Comparison of ENCODE assay signal across 1 cellular context in the genomic region with DNA sequence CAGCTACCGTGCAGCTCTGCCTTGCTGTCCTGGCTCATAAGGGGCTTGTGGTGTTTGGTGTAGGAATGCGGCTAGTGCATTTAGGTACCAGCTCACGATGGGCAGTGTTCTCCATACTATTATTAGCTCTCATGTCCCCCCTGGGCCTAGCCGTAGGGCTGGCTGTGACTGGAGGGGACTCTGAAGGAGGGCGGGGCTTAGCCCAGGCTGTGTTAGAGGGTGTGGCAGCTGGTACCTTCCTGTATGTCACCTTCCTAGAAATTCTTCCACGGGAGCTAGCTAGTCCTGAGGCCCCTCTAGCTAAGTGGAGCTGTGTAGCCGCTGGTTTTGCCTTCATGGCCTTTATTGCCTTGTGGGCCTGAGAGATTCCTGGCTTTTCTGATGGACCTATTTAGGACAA.
TF ChIP-seq lines count a peak whose summit lies in the region.

No MANE protein-coding gene starts in this region.

TF ChIP-seq in GM23338, 12 proteins besides CTCF, POLR2A, EP300 and RAD21 (continued from another document):
- TF ChIP-seq, protein P1, sequence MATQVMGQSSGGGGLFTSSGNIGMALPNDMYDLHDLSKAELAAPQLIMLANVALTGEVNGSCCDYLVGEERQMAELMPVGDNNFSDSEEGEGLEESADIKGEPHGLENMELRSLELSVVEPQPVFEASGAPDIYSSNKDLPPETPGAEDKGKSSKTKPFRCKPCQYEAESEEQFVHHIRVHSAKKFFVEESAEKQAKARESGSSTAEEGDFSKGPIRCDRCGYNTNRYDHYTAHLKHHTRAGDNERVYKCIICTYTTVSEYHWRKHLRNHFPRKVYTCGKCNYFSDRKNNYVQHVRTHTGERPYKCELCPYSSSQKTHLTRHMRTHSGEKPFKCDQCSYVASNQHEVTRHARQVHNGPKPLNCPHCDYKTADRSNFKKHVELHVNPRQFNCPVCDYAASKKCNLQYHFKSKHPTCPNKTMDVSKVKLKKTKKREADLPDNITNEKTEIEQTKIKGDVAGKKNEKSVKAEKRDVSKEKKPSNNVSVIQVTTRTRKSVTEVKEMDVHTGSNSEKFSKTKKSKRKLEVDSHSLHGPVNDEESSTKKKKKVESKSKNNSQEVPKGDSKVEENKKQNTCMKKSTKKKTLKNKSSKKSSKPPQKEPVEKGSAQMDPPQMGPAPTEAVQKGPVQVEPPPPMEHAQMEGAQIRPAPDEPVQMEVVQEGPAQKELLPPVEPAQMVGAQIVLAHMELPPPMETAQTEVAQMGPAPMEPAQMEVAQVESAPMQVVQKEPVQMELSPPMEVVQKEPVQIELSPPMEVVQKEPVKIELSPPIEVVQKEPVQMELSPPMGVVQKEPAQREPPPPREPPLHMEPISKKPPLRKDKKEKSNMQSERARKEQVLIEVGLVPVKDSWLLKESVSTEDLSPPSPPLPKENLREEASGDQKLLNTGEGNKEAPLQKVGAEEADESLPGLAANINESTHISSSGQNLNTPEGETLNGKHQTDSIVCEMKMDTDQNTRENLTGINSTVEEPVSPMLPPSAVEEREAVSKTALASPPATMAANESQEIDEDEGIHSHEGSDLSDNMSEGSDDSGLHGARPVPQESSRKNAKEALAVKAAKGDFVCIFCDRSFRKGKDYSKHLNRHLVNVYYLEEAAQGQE (IDR thresholded peaks at IDR 0.05; ENCODE audit: unreplicated experiment) = no peak
- TF ChIP-seq EZH2 (IDR thresholded peaks at IDR 0.05; ENCODE audit: low read depth, unreplicated experiment) (no peak), NANOG (IDR thresholded peaks at IDR 0.05; ENCODE audit: borderline replicate concordance) (no peak), JUNB (IDR thresholded peaks at IDR 0.05; ENCODE audit: unreplicated experiment) (no peak), STAT1 (IDR thresholded peaks at IDR 0.05; ENCODE audit: unreplicated experiment) (no peak), POLR2AphosphoS5 (IDR thresholded peaks at IDR 0.05; ENCODE audit: low read depth) (no peak), CREB1 (CRISPR knock-in tag; IDR thresholded peaks at IDR 0.05; ENCODE audit: low read depth) (no peak), EZH2phosphoT487 (IDR thresholded peaks at IDR 0.05; ENCODE audit: unreplicated experiment) (no peak), ZNF331 (CRISPR knock-in tag; IDR thresholded peaks at IDR 0.05; ENCODE audit: low read depth) (no peak)
- TF ChIP-seq, protein P2, sequence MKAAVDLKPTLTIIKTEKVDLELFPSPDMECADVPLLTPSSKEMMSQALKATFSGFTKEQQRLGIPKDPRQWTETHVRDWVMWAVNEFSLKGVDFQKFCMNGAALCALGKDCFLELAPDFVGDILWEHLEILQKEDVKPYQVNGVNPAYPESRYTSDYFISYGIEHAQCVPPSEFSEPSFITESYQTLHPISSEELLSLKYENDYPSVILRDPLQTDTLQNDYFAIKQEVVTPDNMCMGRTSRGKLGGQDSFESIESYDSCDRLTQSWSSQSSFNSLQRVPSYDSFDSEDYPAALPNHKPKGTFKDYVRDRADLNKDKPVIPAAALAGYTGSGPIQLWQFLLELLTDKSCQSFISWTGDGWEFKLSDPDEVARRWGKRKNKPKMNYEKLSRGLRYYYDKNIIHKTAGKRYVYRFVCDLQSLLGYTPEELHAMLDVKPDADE (IDR thresholded peaks at IDR 0.05) = no peak
- TF ChIP-seq, protein P3, sequence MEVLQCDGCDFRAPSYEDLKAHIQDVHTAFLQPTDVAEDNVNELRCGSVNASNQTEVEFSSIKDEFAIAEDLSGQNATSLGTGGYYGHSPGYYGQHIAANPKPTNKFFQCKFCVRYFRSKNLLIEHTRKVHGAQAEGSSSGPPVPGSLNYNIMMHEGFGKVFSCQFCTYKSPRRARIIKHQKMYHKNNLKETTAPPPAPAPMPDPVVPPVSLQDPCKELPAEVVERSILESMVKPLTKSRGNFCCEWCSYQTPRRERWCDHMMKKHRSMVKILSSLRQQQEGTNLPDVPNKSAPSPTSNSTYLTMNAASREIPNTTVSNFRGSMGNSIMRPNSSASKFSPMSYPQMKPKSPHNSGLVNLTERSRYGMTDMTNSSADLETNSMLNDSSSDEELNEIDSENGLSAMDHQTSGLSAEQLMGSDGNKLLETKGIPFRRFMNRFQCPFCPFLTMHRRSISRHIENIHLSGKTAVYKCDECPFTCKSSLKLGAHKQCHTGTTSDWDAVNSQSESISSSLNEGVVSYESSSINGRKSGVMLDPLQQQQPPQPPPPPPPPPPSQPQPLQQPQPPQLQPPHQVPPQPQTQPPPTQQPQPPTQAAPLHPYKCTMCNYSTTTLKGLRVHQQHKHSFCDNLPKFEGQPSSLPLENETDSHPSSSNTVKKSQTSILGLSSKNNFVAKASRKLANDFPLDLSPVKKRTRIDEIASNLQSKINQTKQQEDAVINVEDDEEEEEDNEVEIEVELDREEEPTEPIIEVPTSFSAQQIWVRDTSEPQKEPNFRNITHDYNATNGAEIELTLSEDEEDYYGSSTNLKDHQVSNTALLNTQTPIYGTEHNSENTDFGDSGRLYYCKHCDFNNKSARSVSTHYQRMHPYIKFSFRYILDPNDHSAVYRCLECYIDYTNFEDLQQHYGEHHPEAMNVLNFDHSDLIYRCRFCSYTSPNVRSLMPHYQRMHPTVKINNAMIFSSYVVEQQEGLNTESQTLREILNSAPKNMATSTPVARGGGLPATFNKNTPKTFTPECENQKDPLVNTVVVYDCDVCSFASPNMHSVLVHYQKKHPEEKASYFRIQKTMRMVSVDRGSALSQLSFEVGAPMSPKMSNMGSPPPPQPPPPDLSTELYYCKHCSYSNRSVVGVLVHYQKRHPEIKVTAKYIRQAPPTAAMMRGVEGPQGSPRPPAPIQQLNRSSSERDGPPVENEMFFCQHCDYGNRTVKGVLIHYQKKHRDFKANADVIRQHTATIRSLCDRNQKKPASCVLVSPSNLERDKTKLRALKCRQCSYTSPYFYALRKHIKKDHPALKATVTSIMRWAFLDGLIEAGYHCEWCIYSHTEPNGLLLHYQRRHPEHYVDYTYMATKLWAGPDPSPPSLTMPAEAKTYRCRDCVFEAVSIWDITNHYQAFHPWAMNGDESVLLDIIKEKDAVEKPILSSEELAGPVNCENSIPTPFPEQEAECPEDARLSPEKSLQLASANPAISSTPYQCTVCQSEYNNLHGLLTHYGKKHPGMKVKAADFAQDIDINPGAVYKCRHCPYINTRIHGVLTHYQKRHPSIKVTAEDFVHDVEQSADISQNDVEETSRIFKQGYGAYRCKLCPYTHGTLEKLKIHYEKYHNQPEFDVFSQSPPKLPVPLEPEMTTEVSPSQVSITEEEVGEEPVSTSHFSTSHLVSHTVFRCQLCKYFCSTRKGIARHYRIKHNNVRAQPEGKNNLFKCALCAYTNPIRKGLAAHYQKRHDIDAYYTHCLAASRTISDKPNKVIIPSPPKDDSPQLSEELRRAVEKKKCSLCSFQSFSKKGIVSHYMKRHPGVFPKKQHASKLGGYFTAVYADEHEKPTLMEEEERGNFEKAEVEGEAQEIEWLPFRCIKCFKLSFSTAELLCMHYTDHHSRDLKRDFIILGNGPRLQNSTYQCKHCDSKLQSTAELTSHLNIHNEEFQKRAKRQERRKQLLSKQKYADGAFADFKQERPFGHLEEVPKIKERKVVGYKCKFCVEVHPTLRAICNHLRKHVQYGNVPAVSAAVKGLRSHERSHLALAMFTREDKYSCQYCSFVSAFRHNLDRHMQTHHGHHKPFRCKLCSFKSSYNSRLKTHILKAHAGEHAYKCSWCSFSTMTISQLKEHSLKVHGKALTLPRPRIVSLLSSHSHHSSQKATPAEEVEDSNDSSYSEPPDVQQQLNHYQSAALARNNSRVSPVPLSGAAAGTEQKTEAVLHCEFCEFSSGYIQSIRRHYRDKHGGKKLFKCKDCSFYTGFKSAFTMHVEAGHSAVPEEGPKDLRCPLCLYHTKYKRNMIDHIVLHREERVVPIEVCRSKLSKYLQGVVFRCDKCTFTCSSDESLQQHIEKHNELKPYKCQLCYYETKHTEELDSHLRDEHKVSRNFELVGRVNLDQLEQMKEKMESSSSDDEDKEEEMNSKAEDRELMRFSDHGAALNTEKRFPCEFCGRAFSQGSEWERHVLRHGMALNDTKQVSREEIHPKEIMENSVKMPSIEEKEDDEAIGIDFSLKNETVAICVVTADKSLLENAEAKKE (CRISPR knock-in tag; IDR thresholded peaks at IDR 0.05) = no peak
